8 cellular contexts compared by ENCODE assay signal in genomic region chr20:44521484-44522481, GRCh38. TPM values are rescaled to one million over a fixed set of nuclear protein-coding genes. Genes with fewer than 3 reads are reported as not detected.
DNase-seq lines count a peak whose midpoint lies in the region; ATAC-seq lines count a peak whose summit lies in the region.

Gene SERINC3 (minus strand): TSS chr20:44522070. CDS start chr20:44521951, 119 bp downstream.

- DNase-seq in AG20443 (ENCODE audit: low spot score) (peak; percentile 98), NCI-H460 (ENCODE audit: extremely low read depth, low read depth) (peak; percentile 94), cerebellar nuclear complex (lab: John Stamatoyannopoulos, UW) (peak; percentile 85 to 89), islet precursor cell (peak; percentile 96)
- DNase-seq in activated CD4-positive, CD25-positive, alpha-beta regulatory T cell treated with anti-CD3 and anti-CD28 coated beads, Interleukin-2, amount 50 U/mL, for 72 hours, result peak; percentile 96
- DNase-seq in stimulated activated CD4-positive, alpha-beta T cell treated with anti-CD3 and anti-CD28 coated beads, Interleukin-12 subunit alpha, Interleukin-12 subunit beta, amount 100 ng/mL, for 48 hours (ENCODE audit: low read depth in 2 of 3, low spot score in 1 of 3), result peak; percentile 94 to 97 (median 95)

- ATAC-seq in GM19043 (IDR thresholded peaks at IDR 0.05; ENCODE audit: low read depth, unreplicated experiment) (peak; percentile 97), HG03378 (IDR thresholded peaks at IDR 0.05; ENCODE audit: unreplicated experiment) (peak; percentile 94)

RNA-seq across cellular contexts. Expression of gene SERINC3, which starts in this region (rescaled TPM):
- total RNA-seq in NCI-H460 (2014; rRNA removed; shearing (Covaris generic)), result 129 and 130 TPM in 2 replicates
- 39.8 and 51.0 TPM in 2 replicates for polyA plus RNA-seq in NCI-H460 (2014; cell fraction: nucleus; rRNA removed)

Comparison
In these comparisons a context has a peak if more than half of its experiments do, and no peak if none do; other contexts are left out.
1. Peak in every context shown above with its lines: DNase-seq and ATAC-seq.